Comparison of ENCODE assay signal across 8 cellular contexts in the genomic region with DNA sequence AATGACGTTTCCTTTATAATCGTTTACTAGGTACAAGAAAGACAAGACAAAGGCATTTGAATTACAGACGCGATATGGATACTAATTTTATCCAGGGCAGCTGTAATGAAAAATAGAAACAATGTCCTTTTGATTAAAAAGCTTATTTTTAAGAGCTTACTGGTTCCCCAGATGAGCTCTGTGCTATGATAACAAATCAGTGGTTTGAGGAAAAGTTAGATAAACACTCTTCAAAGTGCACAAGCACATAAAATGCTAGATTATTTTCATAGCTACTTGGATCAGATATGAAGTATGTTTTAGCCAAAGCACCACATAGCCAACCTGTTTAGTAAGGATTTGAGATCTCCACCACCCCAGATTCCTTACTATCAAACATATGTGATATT. TPM values are rescaled to one million over a fixed set of nuclear protein-coding genes. Genes with fewer than 3 reads are reported as not detected.
DNase-seq lines count a peak whose midpoint lies in the region; ATAC-seq, FAIRE-seq and TF ChIP-seq lines count a peak whose summit lies in the region.

No MANE protein-coding gene starts in this region.

- DNase-seq in A549 (ENCODE audit: low read depth in 1 of 2, low spot score in 1 of 2) = peak in 1 of 2 experiments; percentile 9
- DNase-seq in HCEC 1CT = peak; percentile 8
- DNase-seq in K562 (ENCODE audit: extremely low read depth in 1 of 4, low spot score in 3 of 4) = peak in 1 of 4 experiments; percentile 18
- no peak for DNase-seq in NCI-H1417 treated with DMSO at 0.1 percent for 48 hours (lab: John Stamatoyannopoulos, UW)
- no peak for DNase-seq in GF-D8 (lab: John Stamatoyannopoulos, UW)

- no peaks in the 10 kb centered on the region for H3K9me1 ChIP-seq in K562 (ENCODE audit: control insufficient read depth, insufficient read depth, low read length)

- peak overlapping the region; percentile 79 for H3K4me2 ChIP-seq in A549
- peak overlapping the region; percentile 75 for H3K4me2 ChIP-seq in K562 (ENCODE audit: insufficient read depth, low read length)

- H3K4me3 ChIP-seq in A549 (peak overlapping the region; percentile 65), K562 (peak overlapping the region; percentile 87), mesodermal cell (ENCODE audit: extremely low read depth, insufficient read depth, low read length, poor library complexity, severe bottlenecking) (peak overlapping the region; percentile 59)

- H3K27ac ChIP-seq in A549 (peak overlapping the region; percentile 99 to 100), K562 (ENCODE audit: extremely low read depth, low read depth, low read length) (peak overlapping the region; percentile 93), mesodermal cell (ENCODE audit: low read depth, low read length, severe bottlenecking) (peak overlapping the region; percentile 99)

- TF ChIP-seq EP300 in A549 (IDR thresholded peaks at IDR 0.05) (no peak), K562 (IDR thresholded peaks at IDR 0.05; ENCODE audit: low read length) (no peak)

- peaks cover 40% of the 10 kb centered on the region for H3K79me2 ChIP-seq in K562 (ENCODE audit: control insufficient read depth, insufficient read depth, low read length)

- peak overlapping the region; percentile 92 for H2AFZ ChIP-seq in K562 (ENCODE audit: low read depth, low read length)

- no peak for TF ChIP-seq POLR2A in A549 (IDR thresholded peaks at IDR 0.05; ENCODE audit: low read length)
- TF ChIP-seq POLR2A in K562 (conservative IDR thresholded peaks at IDR 0.05) = no peak

- ATAC-seq in A549 (no peak), K562 (no peak), HG03469 (IDR thresholded peaks at IDR 0.05; ENCODE audit: unreplicated experiment) (no peak), HG03378 (IDR thresholded peaks at IDR 0.05; ENCODE audit: unreplicated experiment) (no peak)

- intact Hi-C loops in K562 (cut with micrococcal nuclease) = no loop called here

- POLR2A ChIA-PET in A549 (lab: Yijun Ruan, JAX) = interaction anchor here (0.7 to 9.5 kb wide), 8 partner anchors 9 to 51 kb away, joined by 3 to 378 read pairs (median 10); partner anchors contain the start of gene SNX14
- POLR2A ChIA-PET in K562 (lab: Yijun Ruan, JAX) = interaction anchor here (0.8 to 8.1 kb wide), 4 partner anchors 11 to 51 kb away, joined by 3 to 188 read pairs (median 4); no protein-coding TSS in a partner anchor

- BruUV-seq in K562 (replicated peaks; lab: Mats Ljungman, UMichigan) = no TSS peak

- CTCF ChIA-PET in A549 (lab: Yijun Ruan, JAX) (no interaction called here), K562 (lab: Yijun Ruan, JAX; ENCODE audit: low intra/inter-chr PET ratio) (no interaction called here)

- H3K4me1 ChIP-seq in A549 (peaks cover 16% of the 10 kb centered on the region; the same call in 2 of the 3 replicates), K562 (replicated peaks in 1 of 2; ENCODE audit: control insufficient read depth in 2 of 2, insufficient read depth in 2 of 2, low read length in 2 of 2) (peaks cover 6 to 19% of the 10 kb centered on the region in 2 experiments; a peak in 4 of 5 replicates), mesodermal cell (ENCODE audit: control insufficient read depth, insufficient read depth, low read length, poor library complexity, severe bottlenecking) (peaks cover 4% of the 10 kb centered on the region)

- WGBS in A549 (ENCODE audit: missing lambda C conversion rate) = 4% methylated on average over 4 of the region's 4 CpGs
- 1% methylated on average over 4 of the region's 4 CpGs for WGBS in K562 (ENCODE audit: insufficient coverage, low coverage, missing lambda C conversion rate)
- 0% methylated on average over 3 of the region's 4 CpGs; no CpG with 5 or more reads in 1 of the 2 experiments for WGBS in mesodermal cell (ENCODE audit: insufficient coverage in 2 of 2), 2 experiments

- peak overlapping the region in 1 of 2 experiments; percentile 72; a peak in 2 of 4 replicates for H3K9ac ChIP-seq in K562 (ENCODE audit: insufficient read depth in 1 of 2, low read depth in 2 of 2, low read length in 2 of 2)

- TF ChIP-seq CTCF in A549 (IDR thresholded peaks at IDR 0.05) = no peak
- no peak for TF ChIP-seq CTCF in K562 (IDR thresholded peaks at IDR 0.05 in 2 of 3, conservative IDR thresholded peaks at IDR 0.05 in 1 of 3; ENCODE audit: insufficient read depth in 2 of 3, low read depth in 1 of 3, low read length in 3 of 3)

- H3K36me3 ChIP-seq in K562 (ENCODE audit: control insufficient read depth, insufficient read depth, low read length) (peaks cover 23% of the 10 kb centered on the region), mesodermal cell (ENCODE audit: control insufficient read depth, insufficient read depth, low read length) (peaks cover 21% of the 10 kb centered on the region)

- H3K9me3 ChIP-seq in A549 (no peaks in the 10 kb centered on the region), K562 (replicated peaks; ENCODE audit: control insufficient read depth, insufficient read depth, low read depth, low read length) (peaks cover 4% of the 10 kb centered on the region), mesodermal cell (ENCODE audit: control insufficient read depth, low read length) (no peaks in the 10 kb centered on the region)

- TF ChIP-seq RAD21 in A549 (conservative IDR thresholded peaks at IDR 0.05 in 1 of 2, IDR thresholded peaks at IDR 0.05 in 1 of 2) (no peak), K562 (CRISPR knock-in tag; conservative IDR thresholded peaks at IDR 0.05 in 1 of 2, IDR thresholded peaks at IDR 0.05 in 1 of 2) (no peak)

- in situ Hi-C loops in K562 (cut with MboI) = loop anchor here (5.0 kb wide), 1 partner anchor 33 kb away; no protein-coding TSS in a partner anchor

- H3K27me3 ChIP-seq in K562 (ENCODE audit: control insufficient read depth in 2 of 2, insufficient read depth in 2 of 2, low read length in 2 of 2) = no peaks in the 10 kb centered on the region

- FAIRE-seq in A549 (lab: Jason Lieb, UNC) (no peak), K562 (lab: Jason Lieb, UNC) (peak; percentile 68)

- peaks cover 14% of the 10 kb centered on the region for H4K20me1 ChIP-seq in K562 (replicated peaks; ENCODE audit: control insufficient read depth, insufficient read depth, low read length)

TF ChIP-seq in A549, 52 proteins besides CTCF, POLR2A, EP300 and RAD21 (continues in another document):
- TF ChIP-seq TP53 (CRISPR knock-in tag; IDR thresholded peaks at IDR 0.05) = no peak

RNA-seq across cellular contexts. Expression of gene SYNCRIP, which starts 1.7 kb away (rescaled TPM):
- polyA plus RNA-seq in A549 (2011; rRNA removed) (47.5 and 60.6 TPM in 2 replicates), A549 (2017; fragmentation: RNase III; extraction: RNeasy Plus Mini Kit Qiagen cat#74134 plus additional on column Dnase treatment) (100 to 108 TPM (median 102 TPM) in 3 replicates), K562 (2011; rRNA removed) (25.7 and 46.5 TPM in 2 replicates), K562 (2014; fragmentation: Illumina TruSeq; extraction: Trizol) (272 and 295 TPM in 2 replicates), K562 (2014; fragmentation: Nextera tagmentation; extraction: Ambion mirVana) (100 to 1,000 TPM; 124 to 140 TPM), K562 (2014; rRNA removed) (71.4 and 81.9 TPM in 2 replicates)
- polyA plus RNA-seq in A549 (2012; cell fraction: cytosol; rRNA removed) = 14.7 and 15.2 TPM in 2 replicates
- 8.4 and 18.8 TPM in 2 replicates for polyA plus RNA-seq in A549 (2012; cell fraction: nucleus; rRNA removed)
- 14.1 and 18.4 TPM in 2 replicates for polyA minus RNA-seq in A549 (2011; rRNA and poly(A)+ RNA removed)
- total RNA-seq in K562 (2011; cell fraction: chromatin; rRNA removed; ENCODE audit: low replicate concordance) = 54.8 and 178 TPM in 2 replicates
- total RNA-seq in K562 (2011; cell fraction: nucleolus; rRNA removed) = 19.3 and 24.5 TPM in 2 replicates
- total RNA-seq in K562 (2011; cell fraction: nucleoplasm; rRNA removed) = 46.9 and 86.5 TPM in 2 replicates
- total RNA-seq in K562 (2014; rRNA removed) (78.0 and 82.5 TPM in 2 replicates), K562 (2014; rRNA removed; fragmentation: Illumina TruSeq; extraction: Trizol) (171 and 210 TPM in 2 replicates), K562 (2015; rRNA removed; fragmentation: Illumina TruSeq; extraction: Trizol) (149 and 155 TPM in 2 replicates), K562 (2021) (120 and 144 TPM in 2 replicates)
- 5.0 and 11.6 TPM in 2 replicates for polyA plus RNA-seq in K562 (2011; cell fraction: cytosol; rRNA removed)
- polyA plus RNA-seq in K562 (2011; cell fraction: nucleus; rRNA removed) = 14.5 and 19.5 TPM in 2 replicates
- 68.7 and 116 TPM in 2 replicates for polyA plus RNA-seq in K562 (2012)
- 103 and 112 TPM in 2 replicates for polyA minus RNA-seq in K562 (2011; rRNA and poly(A)+ RNA removed)
- 28.6 and 30.7 TPM in 2 replicates for polyA minus RNA-seq in K562 (2011; cell fraction: cytosol; rRNA and poly(A)+ RNA removed)
- 33.7 and 55.8 TPM in 2 replicates for polyA minus RNA-seq in K562 (2011; cell fraction: nucleus; rRNA and poly(A)+ RNA removed)
- polyA plus RNA-seq in mesodermal cell (2013, experiment 1 of 2) = 90.6 TPM
- 104 TPM for polyA plus RNA-seq in mesodermal cell (2013, experiment 2 of 2)

RNA-seq across cellular contexts. Expression of gene SNX14, which starts 50.7 kb away (rescaled TPM):
- 79.8 and 113 TPM in 2 replicates for polyA plus RNA-seq in A549 (2011; rRNA removed)
- polyA plus RNA-seq in A549 (2012; cell fraction: cytosol; rRNA removed) = 22.9 and 24.6 TPM in 2 replicates
- polyA plus RNA-seq in A549 (2012; cell fraction: nucleus; rRNA removed) = 29.7 and 34.0 TPM in 2 replicates
- polyA plus RNA-seq in A549 (2017; fragmentation: RNase III; extraction: RNeasy Plus Mini Kit Qiagen cat#74134 plus additional on column Dnase treatment) = 46.6 to 52.6 TPM (median 47.1 TPM) in 3 replicates
- polyA minus RNA-seq in A549 (2011; rRNA and poly(A)+ RNA removed) = 25.0 and 31.1 TPM in 2 replicates
- total RNA-seq in K562 (2011; cell fraction: chromatin; rRNA removed; ENCODE audit: low replicate concordance) = 102 and 244 TPM in 2 replicates
- 82.4 and 99.2 TPM in 2 replicates for total RNA-seq in K562 (2011; cell fraction: nucleolus; rRNA removed)
- total RNA-seq in K562 (2011; cell fraction: nucleoplasm; rRNA removed) = 108 and 129 TPM in 2 replicates
- total RNA-seq in K562 (2014; rRNA removed) = 66.3 and 84.2 TPM in 2 replicates
- 134 and 138 TPM in 2 replicates for total RNA-seq in K562 (2014; rRNA removed; fragmentation: Illumina TruSeq; extraction: Trizol)
- 131 and 140 TPM in 2 replicates for total RNA-seq in K562 (2015; rRNA removed; fragmentation: Illumina TruSeq; extraction: Trizol)
- total RNA-seq in K562 (2021) = 66.1 and 72.7 TPM in 2 replicates
- 96.1 and 125 TPM in 2 replicates for polyA plus RNA-seq in K562 (2011; rRNA removed)
- polyA plus RNA-seq in K562 (2011; cell fraction: cytosol; rRNA removed) = 28.6 and 35.4 TPM in 2 replicates
- 54.9 and 67.4 TPM in 2 replicates for polyA plus RNA-seq in K562 (2011; cell fraction: nucleus; rRNA removed)
- 60.9 and 75.4 TPM in 2 replicates for polyA plus RNA-seq in K562 (2012)
- polyA plus RNA-seq in K562 (2014; fragmentation: Illumina TruSeq; extraction: Trizol) = 68.8 and 71.2 TPM in 2 replicates
- 10 to 100 TPM; 46.5 to 61.1 TPM for polyA plus RNA-seq in K562 (2014; fragmentation: Nextera tagmentation; extraction: Ambion mirVana)
- polyA plus RNA-seq in K562 (2014; rRNA removed) = 63.1 and 72.1 TPM in 2 replicates
- polyA minus RNA-seq in K562 (2011; rRNA and poly(A)+ RNA removed) = 149 and 151 TPM in 2 replicates
- 38.2 and 52.5 TPM in 2 replicates for polyA minus RNA-seq in K562 (2011; cell fraction: cytosol; rRNA and poly(A)+ RNA removed)
- polyA minus RNA-seq in K562 (2011; cell fraction: nucleus; rRNA and poly(A)+ RNA removed) = 72.2 and 76.3 TPM in 2 replicates
- polyA plus RNA-seq in mesodermal cell (2013, experiment 1 of 2) = 82.2 TPM
- 87.9 TPM for polyA plus RNA-seq in mesodermal cell (2013, experiment 2 of 2)
